9 cellular contexts compared by ENCODE assay signal in genomic region chr3:10292505-10293419, GRCh38. TPM values are rescaled to one million over a fixed set of nuclear protein-coding genes. Genes with fewer than 3 reads are reported as not detected.
DNase-seq lines count a peak whose midpoint lies in the region; ATAC-seq and TF ChIP-seq lines count a peak whose summit lies in the region.
"Had no signal": no experiment of that assay in that cellular context is flagged by ENCODE, and none has a peak within 500 bp of the region (broad histone marks: within the 10 kb centered on the region; RNA-seq: fewer than 3 reads in every experiment).

A gene with protein sequence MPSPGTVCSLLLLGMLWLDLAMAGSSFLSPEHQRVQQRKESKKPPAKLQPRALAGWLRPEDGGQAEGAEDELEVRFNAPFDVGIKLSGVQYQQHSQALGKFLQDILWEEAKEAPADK (minus strand): TSS chr3:10292947. CDS start chr3:10290180, 2,767 bp downstream.

- peak within 1 kb of the TSS in 3 of 8 donors; percentile 15 to 43 (median 22) for H3K4me3 Mint-ChIP-seq in CD4-positive, alpha-beta memory T cell
- H3K4me3 Mint-ChIP-seq in chondrocyte (ENCODE audit: unreplicated experiment), result no peak within 1 kb of the TSS

- DNase-seq in CD4-positive, alpha-beta memory T cell, result no peak
- peak; percentile 37 for DNase-seq in chondrocyte (ENCODE audit: low spot score)
- no peak for DNase-seq in AG20443 (ENCODE audit: low spot score)
- DNase-seq in stimulated activated CD4-positive, alpha-beta T cell treated with anti-CD3 and anti-CD28 coated beads, Interleukin-4, amount 100 ng/mL, for 1 hour, result no peak
- no peak for DNase-seq in activated gamma-delta T cell treated with Interleukin-2 at 50 U/mL for 16 hours
- no peak for DNase-seq in NCI-H1436 (lab: John Stamatoyannopoulos, UW)

- H3K9me3 Mint-ChIP-seq in CD4-positive, alpha-beta memory T cell, result peaks cover 0 to 1% (median 0%) of the 10 kb centered on the region in 8 donors
- H3K9me3 Mint-ChIP-seq in chondrocyte (ENCODE audit: low read depth), result no peaks in the 10 kb centered on the region

- intact Hi-C loops in CD4-positive, alpha-beta memory T cell (cut with micrococcal nuclease), result no loop called here

- H3K27ac ChIP-seq in CD4-positive, alpha-beta memory T cell (ENCODE audit: low read depth, low read length), result no peak within 1 kb of the TSS

- no peaks in the 10 kb centered on the region for H3K27me3 Mint-ChIP-seq in CD4-positive, alpha-beta memory T cell
- H3K27me3 Mint-ChIP-seq in chondrocyte (ENCODE audit: low read depth), result no peaks in the 10 kb centered on the region

- peak; percentile 74 for ATAC-seq in GM19351 (IDR thresholded peaks at IDR 0.05; ENCODE audit: unreplicated experiment)
- ATAC-seq in HG03432 (IDR thresholded peaks at IDR 0.05; ENCODE audit: unreplicated experiment), result peak; percentile 79

- peaks cover 15 to 33% of the 10 kb centered on the region in 2 donors for H3K36me3 Mint-ChIP-seq in CD4-positive, alpha-beta memory T cell
- peaks cover 8% of the 10 kb centered on the region for H3K36me3 Mint-ChIP-seq in chondrocyte (ENCODE audit: low read depth)

- peak within 1 kb of the TSS; percentile 50 to 84 (median 75) for H3K27ac Mint-ChIP-seq in CD4-positive, alpha-beta memory T cell
- peak within 1 kb of the TSS; percentile 17 for H3K27ac Mint-ChIP-seq in chondrocyte (ENCODE audit: unreplicated experiment)

- CTCF ChIA-PET in CD4-positive, alpha-beta memory T cell (lab: Charles Lee; ENCODE audit: partially characterized antibody), result no interaction called here

- H3K4me1 Mint-ChIP-seq in CD4-positive, alpha-beta memory T cell, result peaks cover 0 to 13% (median 8%) of the 10 kb centered on the region in 4 donors
- H3K4me1 Mint-ChIP-seq in chondrocyte (ENCODE audit: low read depth), result peaks cover 21% of the 10 kb centered on the region

- peaks cover 26% of the 10 kb centered on the region for H3K36me3 ChIP-seq in CD4-positive, alpha-beta memory T cell (ENCODE audit: insufficient read depth, low read length)

- POLR2A ChIA-PET in CD4-positive, alpha-beta memory T cell (lab: Charles Lee; ENCODE audit: partially characterized antibody), result interaction anchor here (1.4 kb wide), 1 partner anchor 346 kb away, joined by 3 read pairs; no protein-coding TSS in a partner anchor

- TF ChIP-seq CTCF in chondrocyte (IDR thresholded peaks at IDR 0.05), result no peak

- H3K9me3 ChIP-seq in CD4-positive, alpha-beta memory T cell (ENCODE audit: control insufficient read depth in 1 of 2, low read length in 2 of 2), result no peaks in the 10 kb centered on the region

- no peak within 1 kb of the TSS for H3K4me3 ChIP-seq in CD4-positive, alpha-beta memory T cell (ENCODE audit: low read length in 2 of 2)

- peaks cover 7% of the 10 kb centered on the region for H3K4me1 ChIP-seq in CD4-positive, alpha-beta memory T cell (ENCODE audit: insufficient read depth, low read length)

- H3K27me3 ChIP-seq in CD4-positive, alpha-beta memory T cell (ENCODE audit: insufficient read depth, low read length), result no peaks in the 10 kb centered on the region

RNA-seq across cellular contexts. Expression of the gene that starts here (rescaled TPM):
- total RNA-seq in CD4-positive, alpha-beta memory T cell, result 1 to 10 TPM in 1 of 2 experiments, not detected in 1; 1.1 TPM
- under 1 TPM in 1 of 2 donors, not detected in 1; 0.75 TPM for polyA plus RNA-seq in CD4-positive, alpha-beta memory T cell
- total RNA-seq in chondrocyte, result not detected in 3 replicates
- total RNA-seq: myocyte had no signal

Comparison
In these comparisons a context has a peak if more than half of its experiments do, and no peak if none do; other contexts are left out.
1. Peak in DNase-seq in chondrocyte; RNA of the gene not detected or under 1 TPM.